10 cellular contexts compared by ENCODE assay signal in the genomic region with DNA sequence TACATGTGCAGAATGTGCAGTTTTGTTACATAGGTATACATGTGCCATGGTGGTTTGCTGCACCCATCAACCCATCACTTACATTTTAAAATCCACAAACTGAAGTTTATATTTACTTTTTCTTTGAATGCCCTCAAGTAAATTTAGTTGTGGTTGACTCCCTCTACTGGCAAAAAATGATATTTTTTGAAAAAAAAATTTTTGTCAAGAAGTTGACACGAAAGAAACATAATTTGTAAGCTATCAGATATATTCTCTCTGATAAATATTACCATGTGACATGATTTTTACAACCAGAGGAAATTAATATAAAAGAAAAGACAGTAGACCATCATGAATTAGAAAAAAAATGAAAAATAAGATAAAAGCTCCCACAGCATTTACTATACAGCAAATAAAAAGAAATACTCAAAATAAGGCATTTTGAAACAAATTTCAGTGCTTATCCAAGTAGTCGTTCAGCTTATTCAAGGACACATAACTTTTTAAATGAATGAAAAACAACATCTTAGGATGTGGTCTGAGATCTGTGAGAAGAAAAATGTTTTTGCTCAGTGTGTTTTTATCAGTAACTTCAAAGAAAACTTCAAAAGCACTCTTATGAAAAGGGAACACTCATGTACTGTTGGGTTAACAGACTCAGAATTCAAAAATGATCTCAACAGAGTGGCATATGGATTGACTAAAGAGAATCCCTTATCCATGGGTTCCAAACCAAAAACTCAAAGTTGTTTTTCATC. TPM values are rescaled to one million over a fixed set of nuclear protein-coding genes. Genes with fewer than 3 reads are reported as not detected.
A peak's percentile ranks its signal among the peaks of the same experiment; 100 is the strongest.
DNase-seq lines count a peak whose midpoint lies in the region; ATAC-seq and TF ChIP-seq lines count a peak whose summit lies in the region.
"Had no signal": no experiment of that assay in that cellular context is flagged by ENCODE, and none has a peak within 500 bp of the region (broad histone marks: within the 10 kb centered on the region; RNA-seq: fewer than 3 reads in every experiment).

No MANE protein-coding gene starts in this region.

- no TSS peak for BruUV-seq in PC-9 (replicated peaks; lab: Mats Ljungman, UMichigan)

- intact Hi-C loops in PC-9 (cut with micrococcal nuclease; ENCODE audit: unreplicated experiment): loop anchor here (2.0 kb wide), 1 partner anchor 152 kb away; no protein-coding TSS in a partner anchor

- DNase-seq in BE2C (no peak), GM12864 (ENCODE audit: low read depth) (no peak), PC-9 (no peak), hepatocyte (ENCODE audit: low spot score) (peak; percentile 19), H4 (ENCODE audit: low spot score) (no peak), NCI-H446 treated with DMSO at 0.1 percent for 48 hours (lab: John Stamatoyannopoulos, UW) (no peak)
- DNase-seq: activated CD4-positive, alpha-beta T cell treated with anti-CD3 and anti-CD28 coated beads, Interleukin-2, amount 50 U/mL, for 48 hours had no signal

- H2AFZ ChIP-seq in PC-9 (no peak overlapping the region), hepatocyte (peak overlapping the region; percentile 2)

- no peaks in the 10 kb centered on the region for H3F3A ChIP-seq in PC-9 (ENCODE audit: insufficient read depth, low read depth)

- CTCF ChIA-PET in PC-9 (lab: Charles Lee): interaction anchor here (0.5 to 1.1 kb wide), 3 partner anchors 152 to 583 kb away, joined by 3 to 7 read pairs (median 3); no protein-coding TSS in a partner anchor

- peak; percentile 29; the same call in 1 of the 2 replicates for TF ChIP-seq CTCF in BE2C (IDR thresholded peaks at IDR 0.05; ENCODE audit: low read depth, low read length)
- peak; percentile 24 for TF ChIP-seq CTCF in GM12864 (IDR thresholded peaks at IDR 0.05; ENCODE audit: low read depth, low read length, missing control alignments)
- TF ChIP-seq CTCF in PC-9 (conservative IDR thresholded peaks at IDR 0.05): peak; percentile 73
- TF ChIP-seq CTCF in hepatocyte (IDR thresholded peaks at IDR 0.05; ENCODE audit: poor library complexity): peak; percentile 59

- H3K4me2 ChIP-seq in PC-9: no peak overlapping the region
- peak overlapping the region; percentile 9 for H3K4me2 ChIP-seq in hepatocyte

- POLR2A ChIA-PET in PC-9 (lab: Charles Lee; ENCODE audit: unreplicated experiment): no interaction called here

- H3K27me3 ChIP-seq in BE2C: no peaks in the 10 kb centered on the region
- H3K27me3 ChIP-seq in PC-9 (ENCODE audit: insufficient read depth, low read depth): no peaks in the 10 kb centered on the region
- H3K27me3 ChIP-seq in hepatocyte: no peaks in the 10 kb centered on the region

- H3K27ac ChIP-seq in PC-9 (no peak overlapping the region), hepatocyte (no peak overlapping the region)

- H3K4me1 ChIP-seq in BE2C (no peaks in the 10 kb centered on the region), PC-9 (replicated peaks; ENCODE audit: insufficient read depth) (no peaks in the 10 kb centered on the region), hepatocyte (ENCODE audit: insufficient read depth) (no peaks in the 10 kb centered on the region)

- WGBS in hepatocyte (ENCODE audit: low lambda C conversion rate, missing lambda C conversion rate): 23% methylated on average over 2 of the region's 2 CpGs

- no peaks in the 10 kb centered on the region for H3K9me2 ChIP-seq in PC-9 (ENCODE audit: insufficient read depth)
- no peaks in the 10 kb centered on the region for H3K9me2 ChIP-seq in hepatocyte (replicated peaks; ENCODE audit: insufficient read depth)

- no peak overlapping the region for H3K4me3 ChIP-seq in BE2C (ENCODE audit: low read depth, low read length)
- no peak overlapping the region for H3K4me3 ChIP-seq in GM12864 (ENCODE audit: low read depth, low read length)
- H3K4me3 ChIP-seq in PC-9: no peak overlapping the region
- H3K4me3 ChIP-seq in hepatocyte: no peak overlapping the region
- H3K4me3 ChIP-seq: lung had no signal

- H3K9me3 ChIP-seq in BE2C (no peaks in the 10 kb centered on the region), PC-9 (ENCODE audit: insufficient read depth, low read depth) (no peaks in the 10 kb centered on the region), hepatocyte (ENCODE audit: low read depth) (no peaks in the 10 kb centered on the region)

- H3K36me3 ChIP-seq in BE2C (no peaks in the 10 kb centered on the region), PC-9 (ENCODE audit: low read depth) (no peaks in the 10 kb centered on the region), hepatocyte (replicated peaks; ENCODE audit: insufficient read depth, low read depth) (no peaks in the 10 kb centered on the region)

- no peaks in the 10 kb centered on the region for H3K79me2 ChIP-seq in PC-9 (ENCODE audit: low read depth)
- H3K79me2 ChIP-seq in hepatocyte: no peaks in the 10 kb centered on the region

- H4K20me1 ChIP-seq in PC-9 (ENCODE audit: insufficient read depth): no peaks in the 10 kb centered on the region
- H4K20me1 ChIP-seq in hepatocyte (ENCODE audit: insufficient read depth, poor library complexity, severe bottlenecking): no peaks in the 10 kb centered on the region

- no peak for ATAC-seq in activated CD4-positive, CD25-positive, alpha-beta regulatory T cell treated with anti-CD3 and anti-CD28 coated beads, Interleukin-2, amount 50 U/mL, for 24 hours
- ATAC-seq in HG02759 (IDR thresholded peaks at IDR 0.05; ENCODE audit: unreplicated experiment): no peak

RNA-seq across cellular contexts. Expression of gene GRIP1, which starts 30.0 kb away (rescaled TPM):
- polyA plus RNA-seq in BE2C (2012; ENCODE audit: insufficient read depth, insufficient read length, low read depth): 0.71 TPM
- total RNA-seq in PC-9 (2021) (16.0 and 27.1 TPM in 2 replicates), hepatocyte (7.6 and 7.7 TPM in 2 replicates)
- 7.7 and 13.6 TPM in 2 replicates for polyA plus RNA-seq in hepatocyte
- 0.91 and 5.7 TPM in 2 replicates for total RNA-seq in H4 (2014; rRNA removed; shearing (Covaris generic))
